In genomic region chr1:32291145-32291707, GRCh38 we compare ENCODE assay signal across 8 cellular contexts. TPM values are rescaled to one million over a fixed set of nuclear protein-coding genes. Genes with fewer than 3 reads are reported as not detected.
DNase-seq lines count a peak whose midpoint lies in the region; ATAC-seq, FAIRE-seq and TF ChIP-seq lines count a peak whose summit lies in the region.

No MANE protein-coding gene starts in this region.

- peak; percentile 32 for DNase-seq in HS-5 (ENCODE audit: low read depth)
- peak; percentile 40 for DNase-seq in amniotic epithelial cell (ENCODE audit: low read depth)
- no peak for DNase-seq in kidney
- DNase-seq in thyroid gland: no peak
- no peak for DNase-seq in stimulated activated CD4-positive, alpha-beta T cell treated with anti-CD3 and anti-CD28 coated beads, Interleukin-2, amount 100 ng/mL, for 48 hours
- DNase-seq in NCI-H1048 (lab: John Stamatoyannopoulos, UW): no peak

- H3K4me3 ChIP-seq in BLaER1 (peak overlapping the region; percentile 85), kidney (ENCODE audit: low read length in 2 of 2) (peak overlapping the region; percentile 83 to 97), thyroid gland (replicated peaks in 1 of 3) (peak overlapping the region in 2 of 3 donors; percentile 78 to 98)

- H3K9me3 ChIP-seq in BLaER1 (no peaks in the 10 kb centered on the region), kidney (ENCODE audit: control insufficient read depth in 1 of 2, low read length in 2 of 2) (no peaks in the 10 kb centered on the region), thyroid gland (no peaks in the 10 kb centered on the region)

- no peak for ATAC-seq in HG02884 (IDR thresholded peaks at IDR 0.05; ENCODE audit: unreplicated experiment)

- TF ChIP-seq CTCF in kidney (IDR thresholded peaks at IDR 0.05; ENCODE audit: borderline replicate concordance, extremely low read depth, insufficient read depth) (no peak), thyroid gland (IDR thresholded peaks at IDR 0.05) (no peak)

- H3K36me3 ChIP-seq in BLaER1 (peaks cover 22% of the 10 kb centered on the region), kidney (ENCODE audit: control insufficient read depth in 1 of 2, insufficient read depth in 2 of 2, low read length in 2 of 2) (no peaks in the 10 kb centered on the region), thyroid gland (no peaks in the 10 kb centered on the region)

- no peak for FAIRE-seq in kidney (lab: Jason Lieb, UNC)

- H3K27ac ChIP-seq in BLaER1 (peak overlapping the region; percentile 81), kidney (ENCODE audit: low read depth in 2 of 2, low read length in 2 of 2) (peak overlapping the region; percentile 35 to 89), thyroid gland (peak overlapping the region; percentile 78 to 91 (median 79))

- peaks cover 16% of the 10 kb centered on the region; the same call in 1 of the 2 replicates for H4K20me1 ChIP-seq in BLaER1

- H3K4me1 ChIP-seq in BLaER1: peaks cover 51% of the 10 kb centered on the region
- peaks cover 0 to 2% of the 10 kb centered on the region in 2 donors for H3K4me1 ChIP-seq in kidney (ENCODE audit: control insufficient read depth in 1 of 2, insufficient read depth in 1 of 2, low read depth in 1 of 2, low read length in 2 of 2)
- H3K4me1 ChIP-seq in thyroid gland: peaks cover 0 to 14% of the 10 kb centered on the region in 2 donors

- H3K27me3 ChIP-seq in BLaER1 (no peaks in the 10 kb centered on the region), thyroid gland (no peaks in the 10 kb centered on the region)

- peak overlapping the region; percentile 85 for H3K9ac ChIP-seq in BLaER1
- H3K9ac ChIP-seq in kidney (ENCODE audit: low read length in 2 of 2): peak overlapping the region; percentile 55 to 70

- no peak for TF ChIP-seq POLR2A in thyroid gland (IDR thresholded peaks at IDR 0.05)

- H3K4me2 ChIP-seq in BLaER1: peak overlapping the region; percentile 40

- intact Hi-C loops in kidney (cut with DNase I) (no loop called here), thyroid gland (cut with DNase I) (loop anchor here (10.0 kb wide), 1 partner anchor 56 kb away; no protein-coding TSS in a partner anchor)

- WGBS in thyroid gland, 2 donors: 69 to 73% methylated on average over 10 of the region's 10 CpGs

RNA-seq across cellular contexts. Expression of gene HDAC1, which starts 0.7 kb away (rescaled TPM):
- 89.7 TPM for total RNA-seq in kidney
- 68.8 TPM for polyA plus RNA-seq in kidney (ENCODE audit: insufficient read depth, low read depth, low replicate concordance)
- total RNA-seq in thyroid gland: 10 to 100 TPM; 78.2 to 96.8 (median 85.0) TPM

RNA-seq across cellular contexts. Expression of gene LCK, which starts 40.2 kb away (rescaled TPM):
- total RNA-seq in kidney (10.3 TPM), thyroid gland (1 to 10 TPM; 2.2 to 4.0 (median 3.5) TPM)
- 0.99 TPM for polyA plus RNA-seq in kidney (ENCODE audit: insufficient read depth, low read depth, low replicate concordance)

RNA-seq across cellular contexts. Expression of gene FAM167B, which starts 44.2 kb away (rescaled TPM):
- 19.6 TPM for total RNA-seq in kidney
- 84.8 TPM for polyA plus RNA-seq in kidney (ENCODE audit: insufficient read depth, low read depth, low replicate concordance)
- total RNA-seq in thyroid gland: 1 to 10 TPM; 3.6 to 5.6 (median 4.1) TPM

RNA-seq across cellular contexts. Expression of gene MARCKSL1, which starts 44.8 kb away (rescaled TPM):
- total RNA-seq in kidney: 58.6 TPM
- 29.8 TPM for polyA plus RNA-seq in kidney (ENCODE audit: insufficient read depth, low read depth, low replicate concordance)
- total RNA-seq in thyroid gland: 10 to 100 TPM; 62.1 to 97.3 (median 70.6) TPM

Comparison
In these comparisons a context has a peak if more than half of its experiments do, and no peak if none do; other contexts are left out.
1. DNase-seq: peak in HS-5 (single experiment) and amniotic epithelial cell (single experiment); none in kidney (single experiment), thyroid gland (0 of 2), stimulated activated CD4-positive, alpha-beta T cell treated with anti-CD3 and anti-CD28 coated beads, Interleukin-2, amount 100 ng/mL, for 48 hours (0 of 2) and NCI-H1048 (single experiment).
2. Peak in every context shown above with its lines, with median percentiles within 50 percentile points of each other: H3K27ac ChIP-seq and H3K4me3 ChIP-seq.